ENCODE assay signal across 19 cellular contexts in genomic region chr3:52527732-52528595, GRCh38. TPM values are rescaled to one million over a fixed set of nuclear protein-coding genes. Genes with fewer than 3 reads are reported as not detected.
A peak's percentile ranks its signal among the peaks of the same experiment; 100 is the strongest.
DNase-seq lines count a peak whose midpoint lies in the region; ATAC-seq and TF ChIP-seq lines count a peak whose summit lies in the region.
"Had no signal": no experiment of that assay in that cellular context is flagged by ENCODE, and none has a peak within 500 bp of the region (broad histone marks: within the 10 kb centered on the region; RNA-seq: fewer than 3 reads in every experiment).

No MANE protein-coding gene starts in this region.

- peaks cover 5% of the 10 kb centered on the region for H3K36me3 ChIP-seq in Caco-2 (ENCODE audit: control insufficient read depth, insufficient read depth, low read length)
- H3K36me3 ChIP-seq in PC-3 (ENCODE audit: low read depth, low read length), result peaks cover 18% of the 10 kb centered on the region
- H3K36me3 ChIP-seq in heart left ventricle, result peaks cover 0 to 55% (median 19%) of the 10 kb centered on the region in 9 donors
- H3K36me3 ChIP-seq in ovary, result no peaks in the 10 kb centered on the region
- H3K36me3 ChIP-seq in MM.1S (replicated peaks; ENCODE audit: insufficient read depth, low read length), result no peaks in the 10 kb centered on the region
- H3K36me3 ChIP-seq: right lobe of liver had no signal

- TF ChIP-seq CTCF in Caco-2 (IDR thresholded peaks at IDR 0.05; ENCODE audit: insufficient read depth in 1 of 2, low read depth in 1 of 2, low read length in 1 of 2, severe bottlenecking in 1 of 2, unreplicated experiment in 1 of 2), result no peak
- TF ChIP-seq CTCF in PC-3 (conservative IDR thresholded peaks at IDR 0.05; ENCODE audit: low read depth, low read length), result no peak
- no peak for TF ChIP-seq CTCF in heart left ventricle (IDR thresholded peaks at IDR 0.05)
- TF ChIP-seq CTCF in ovary (IDR thresholded peaks at IDR 0.05), result no peak
- no peak for TF ChIP-seq CTCF in MM.1S (IDR thresholded peaks at IDR 0.05; ENCODE audit: low read length)

- peaks cover 8% of the 10 kb centered on the region; the same call in 1 of the 2 replicates for H4K20me1 ChIP-seq in PC-3 (ENCODE audit: low read length)
- H4K20me1 ChIP-seq in MM.1S (ENCODE audit: insufficient read depth, low read length), result no peaks in the 10 kb centered on the region

- H3K4me3 Mint-ChIP-seq in Caco-2 (ENCODE audit: unreplicated experiment), result no peak overlapping the region
- H3K4me3 Mint-ChIP-seq: brain; nephron; T-helper 2 cell treated with Interferon-gamma antibody and Interleukin-4, amounts not matched to agents 5 μg/mL and 100 μg/mL, for 36 hours had no signal

- no peaks in the 10 kb centered on the region for H3K27me3 Mint-ChIP-seq in Caco-2 (ENCODE audit: insufficient read depth, unreplicated experiment)

- TF ChIP-seq POLR2A in heart left ventricle (IDR thresholded peaks at IDR 0.05) (no peak), ovary (IDR thresholded peaks at IDR 0.05) (no peak)

- no peaks in the 10 kb centered on the region for H3K9me3 Mint-ChIP-seq in Caco-2 (ENCODE audit: unreplicated experiment)
- H3K9me3 Mint-ChIP-seq: activated naive CD4-positive, alpha-beta T cell treated with anti-CD3 and anti-CD28 coated beads, Interleukin-2, amount 50 U/mL, for 72 hours; brain; nephron; T-helper 2 cell treated with Interferon-gamma antibody and Interleukin-4, amounts not matched to agents 5 μg/mL and 100 μg/mL, for 36 hours had no signal

- H3K4me2 ChIP-seq in PC-3 (ENCODE audit: low read length) (no peak overlapping the region), MM.1S (ENCODE audit: low read depth, low read length) (no peak overlapping the region)

- H3K27ac ChIP-seq in PC-3 (ENCODE audit: low read length) (no peak overlapping the region), heart left ventricle (peak overlapping the region in 4 of 12 donors; percentile 9 to 92 (median 90)), ovary (no peak overlapping the region), MM.1S (ENCODE audit: low read length) (no peak overlapping the region)
- H3K27ac ChIP-seq: right lobe of liver had no signal

- no peak for TF ChIP-seq EP300 in ovary (IDR thresholded peaks at IDR 0.05)

- POLR2A ChIA-PET in Caco-2 (lab: Charles Lee), result interaction anchor here (1.5 kb wide), 1 partner anchor 8 kb away, joined by 4 read pairs; the partner anchor contains the start of gene UQCC5
- POLR2A ChIA-PET in PC-3 (lab: Charles Lee; ENCODE audit: unreplicated experiment), result no interaction called here

- WGBS in heart left ventricle, 4 donors, result 84 to 98% (median 88%) methylated on average over 15 to 18 of the region's 18 CpGs
- 80 to 84% (median 82%) methylated on average over 16 to 18 of the region's 18 CpGs for WGBS in ovary, 3 donors

- ATAC-seq in PC-3, result no peak
- ATAC-seq in heart left ventricle, result no peak
- no peak for ATAC-seq in HG03280 (IDR thresholded peaks at IDR 0.05; ENCODE audit: unreplicated experiment)
- ATAC-seq: activated naive CD4-positive, alpha-beta T cell treated with anti-CD3 and anti-CD28 coated beads, Interleukin-2, amount 50 U/mL, for 72 hours; esophagus mucosa; GM12878 had no signal

- intact Hi-C loops in Caco-2 (cut with micrococcal nuclease; ENCODE audit: unreplicated experiment) (no loop called here), PC-3 (cut with micrococcal nuclease) (no loop called here), heart left ventricle (cut with DNase I) (loop anchor here in 3 of 10 donors (5.0 kb wide), 3 partner anchors 36 to 46 kb away; no protein-coding TSS in a partner anchor), ovary (cut with DNase I) (no loop called here)

- H3K4me3 ChIP-seq in Caco-2 (ENCODE audit: low read depth, low read length) (no peak overlapping the region), PC-3 (ENCODE audit: low read length) (no peak overlapping the region), heart left ventricle (no peak overlapping the region), ovary (no peak overlapping the region), MM.1S (ENCODE audit: low read length) (no peak overlapping the region)
- H3K4me3 ChIP-seq: dorsolateral prefrontal cortex, GM12878, right lobe of liver had no signal

- no peak overlapping the region for H2AFZ ChIP-seq in PC-3 (ENCODE audit: low read length)
- H2AFZ ChIP-seq in MM.1S (ENCODE audit: low read length), result no peak overlapping the region

- peaks cover 51% of the 10 kb centered on the region for H3K36me3 Mint-ChIP-seq in Caco-2 (ENCODE audit: insufficient read depth, unreplicated experiment)
- H3K36me3 Mint-ChIP-seq: activated naive CD4-positive, alpha-beta T cell treated with anti-CD3 and anti-CD28 coated beads, Interleukin-2, amount 50 U/mL, for 72 hours had no signal

- CTCF ChIA-PET in Caco-2 (lab: Charles Lee) (no interaction called here), PC-3 (lab: Charles Lee) (no interaction called here)

- no peaks in the 10 kb centered on the region for H3K27me3 ChIP-seq in Caco-2 (replicated peaks; ENCODE audit: control insufficient read depth, insufficient read depth, low read length)
- no peaks in the 10 kb centered on the region for H3K27me3 ChIP-seq in PC-3 (ENCODE audit: low read length)
- H3K27me3 ChIP-seq in heart left ventricle, result no peaks in the 10 kb centered on the region
- no peaks in the 10 kb centered on the region for H3K27me3 ChIP-seq in ovary
- H3K27me3 ChIP-seq in MM.1S (replicated peaks; ENCODE audit: insufficient read depth, low read length), result no peaks in the 10 kb centered on the region
- H3K27me3 ChIP-seq: dorsolateral prefrontal cortex, right lobe of liver had no signal

- H3K27ac Mint-ChIP-seq in Caco-2 (ENCODE audit: unreplicated experiment), result no peak overlapping the region
- H3K27ac Mint-ChIP-seq: nephron; T-helper 2 cell treated with Interferon-gamma antibody and Interleukin-4, amounts not matched to agents 5 μg/mL and 100 μg/mL, for 36 hours had no signal

- DNase-seq in Caco-2 (peak in 1 of 2 experiments; percentile 29), PC-3 (no peak), heart left ventricle (peak in 4 of 5 donors; percentile 7 to 61 (median 23)), ovary (peak in 3 of 5 donors; percentile 16 to 38 (median 17)), NCI-H1105 (lab: John Stamatoyannopoulos, UW) (no peak), dermis blood vessel endothelial cell (no peak), MM.1S (no peak)
- DNase-seq: NCI-H1092, NCI-H526 treated with DMSO at 0.1 percent for 48 hours had no signal

- no peaks in the 10 kb centered on the region for H3F3A ChIP-seq in PC-3 (ENCODE audit: low read length, unreplicated experiment)
- no peaks in the 10 kb centered on the region for H3F3A ChIP-seq in MM.1S (ENCODE audit: insufficient read depth, low read length)

- H3K4me1 ChIP-seq in Caco-2 (peaks cover 16% of the 10 kb centered on the region), PC-3 (ENCODE audit: insufficient read depth, low read length) (peaks cover 18% of the 10 kb centered on the region), heart left ventricle (peaks cover 9 to 83% (median 65%) of the 10 kb centered on the region in 12 donors), ovary (ENCODE audit: insufficient read depth) (peaks cover 8% of the 10 kb centered on the region), MM.1S (ENCODE audit: low read length) (no peaks in the 10 kb centered on the region)
- H3K4me1 ChIP-seq: right lobe of liver had no signal

- BruUV-seq in Caco-2 (replicated peaks; lab: Mats Ljungman, UMichigan) (TSS peak; percentile 16), PC-3 (replicated peaks; lab: Mats Ljungman, UMichigan) (TSS peak; percentile 22)

- H3K9me3 ChIP-seq in Caco-2 (no peaks in the 10 kb centered on the region), PC-3 (ENCODE audit: low read length) (no peaks in the 10 kb centered on the region), heart left ventricle (no peaks in the 10 kb centered on the region), ovary (no peaks in the 10 kb centered on the region), MM.1S (replicated peaks; ENCODE audit: insufficient read depth, low read length) (no peaks in the 10 kb centered on the region)
- H3K9me3 ChIP-seq: right lobe of liver had no signal

- no peak overlapping the region for H3K9ac ChIP-seq in PC-3 (ENCODE audit: low read length)
- H3K9ac ChIP-seq in MM.1S (ENCODE audit: low read length), result no peak overlapping the region

- H3K4me1 Mint-ChIP-seq in Caco-2 (ENCODE audit: low read depth, unreplicated experiment), result no peaks in the 10 kb centered on the region

- H3K79me2 ChIP-seq in PC-3 (ENCODE audit: low read length) (peaks cover 35% of the 10 kb centered on the region), MM.1S (ENCODE audit: low read length) (no peaks in the 10 kb centered on the region)

- no peaks in the 10 kb centered on the region for H3K9me2 ChIP-seq in PC-3 (replicated peaks; ENCODE audit: low read length)
- H3K9me2 ChIP-seq in MM.1S (replicated peaks; ENCODE audit: insufficient read depth, low read length), result no peaks in the 10 kb centered on the region

RNA-seq across cellular contexts. Expression of gene NT5DC2, which starts 5.7 kb away (rescaled TPM):
- total RNA-seq in Caco-2 (2022), result 212 and 214 TPM in 2 replicates
- total RNA-seq in PC-3 (2014; rRNA removed), result 229 and 263 TPM in 2 replicates
- 10 to 100 TPM; 22.8 to 99.6 (median 52.7) TPM for total RNA-seq in heart left ventricle
- polyA plus RNA-seq in heart left ventricle, result 10 to 100 TPM; 61.1 to 92.7 TPM
- total RNA-seq in ovary, result 10 to 100 TPM; 19.6 to 76.6 (median 51.9) TPM
- 100 to 1,000 TPM in 1 of 2 donors, 10 to 100 TPM in 1; 46.6 to 129 TPM for polyA plus RNA-seq in ovary
- total RNA-seq in dermis blood vessel endothelial cell, result 32.2 and 81.1 TPM in 2 replicates

RNA-seq across cellular contexts. Expression of gene UQCC5, which starts 8.4 kb away (rescaled TPM):
- 35.0 and 38.6 TPM in 2 replicates for total RNA-seq in Caco-2 (2022)
- total RNA-seq in PC-3 (2014; rRNA removed), result 14.5 and 26.1 TPM in 2 replicates
- total RNA-seq in heart left ventricle, result 10 to 100 TPM in 8 of 9 donors, 1 to 10 TPM in 1; 2.0 to 73.0 (median 59.2) TPM
- 100 to 1,000 TPM in 1 of 2 donors, 10 to 100 TPM in 1; 45.2 to 113 TPM for polyA plus RNA-seq in heart left ventricle
- total RNA-seq in ovary, result 10 to 100 TPM in 6 of 7 donors, 1 to 10 TPM in 1; 1.4 to 44.7 (median 27.4) TPM
- 10 to 100 TPM in 1 of 2 donors, 1 to 10 TPM in 1; 7.7 to 53.0 TPM for polyA plus RNA-seq in ovary
- 1.7 and 2.7 TPM in 2 replicates for total RNA-seq in dermis blood vessel endothelial cell

RNA-seq across cellular contexts. Expression of gene STAB1, which starts 32.8 kb away (rescaled TPM):
- total RNA-seq in Caco-2 (2022) (0.39 and 0.63 TPM in 2 replicates), PC-3 (2014; rRNA removed) (0.33 TPM in 1 of 2 replicates, not detected in the other), heart left ventricle (100 to 1,000 TPM in 2 of 9 donors, 10 to 100 TPM in 7; 34.1 to 351 (median 50.6) TPM), ovary (100 to 1,000 TPM in 2 of 7 donors, 10 to 100 TPM in 5; 31.3 to 114 (median 47.5) TPM), dermis blood vessel endothelial cell (462 and 464 TPM in 2 replicates)
- polyA plus RNA-seq in heart left ventricle (10 to 100 TPM; 41.0 to 79.1 TPM), ovary (10 to 100 TPM; 21.4 to 50.7 TPM)
- total RNA-seq: SK-MEL-5 had no signal
- polyA plus RNA-seq: GM12878 had no signal

Comparison
In these comparisons a context has a peak if more than half of its experiments do, and no peak if none do; other contexts are left out.
1. DNase-seq: peak in heart left ventricle (4 of 5) and ovary (3 of 5); none in PC-3 (single experiment), NCI-H1105 (single experiment), dermis blood vessel endothelial cell (single experiment) and MM.1S (single experiment).
2. RNA of gene STAB1, which starts 32.8 kb away (total RNA-seq): 462 to 464 TPM in dermis blood vessel endothelial cell, 34.1 to 351 TPM in heart left ventricle and 31.3 to 114 TPM in ovary; 0.39 to 0.63 TPM in Caco-2 and 0.33 TPM in PC-3; every median in the first group is over 10 times any median in the second.